ENCODE assay signal across 26 cellular contexts in genomic region chr10:103722632-103723031, GRCh38.
"Had no signal": no experiment of that assay in that cellular context is flagged by ENCODE, and none has a peak within 500 bp of the region (broad histone marks: within the 10 kb centered on the region; RNA-seq: fewer than 3 reads in every experiment).

No MANE protein-coding gene starts in this region.

- H3K79me2 ChIP-seq: parathyroid adenoma had no signal

- DNase-seq: naive thymus-derived CD4-positive, alpha-beta T cell; natural killer cell; occipital lobe; retina; sigmoid colon; small intestine; stimulated activated CD4-positive, alpha-beta T cell treated with anti-CD3 and anti-CD28 coated beads, Interleukin-15, amount 100 ng/mL, for 24 hours; stimulated activated CD4-positive, alpha-beta T cell treated with anti-CD3 and anti-CD28 coated beads, Interleukin-2, amount 100 ng/mL, for 24 hours; stimulated activated CD4-positive, alpha-beta T cell treated with anti-CD3 and anti-CD28 coated beads, Interleukin-2, amount 100 ng/mL, for 48 hours; stimulated activated CD4-positive, alpha-beta T cell treated with anti-CD3 and anti-CD28 coated beads, Interleukin-4, amount 100 ng/mL, for 24 hours; stimulated activated naive B cell treated with anti-CD40 and anti-IgM and Interleukin-4, amounts not matched to agents 10 μg/mL and 1 μg/mL and 100 μg/mL, for 72 hours; stimulated activated naive CD4-positive, alpha-beta T cell treated with Interleukin-2 at 50 U/mL for 16 hours; stomach; thyroid gland; trophoblast cell; upper lobe of left lung had no signal

- H3K36me3 ChIP-seq: neural progenitor cell, prostate gland, right lobe of liver, thyroid gland had no signal

- H3K9me3 ChIP-seq: prostate gland, right lobe of liver, sigmoid colon, stomach, thoracic aorta, thyroid gland, tibial nerve, upper lobe of left lung, vagina had no signal

- H3K4me1 ChIP-seq: prostate gland, right lobe of liver, thyroid gland had no signal

- ATAC-seq: naive thymus-derived CD4-positive, alpha-beta T cell; natural killer cell; right cardiac atrium; right lobe of liver; stimulated activated effector memory CD8-positive, alpha-beta T cell treated with anti-CD3 and anti-CD28 coated beads, Interleukin-12 subunit alpha, Interleukin-12 subunit beta, amount 100 ng/mL, for 72 hours; stimulated activated naive B cell treated with anti-CD40 and anti-IgM and Interleukin-4, amounts not matched to agents 10 μg/mL and 1 μg/mL and 100 μg/mL, for 72 hours had no signal

- H3K27me3 ChIP-seq: neural progenitor cell, right lobe of liver, sigmoid colon, stomach, thyroid gland, tibial nerve, upper lobe of left lung, vagina had no signal

- H3K9ac ChIP-seq: neural progenitor cell, parathyroid adenoma had no signal

- H2AFZ ChIP-seq: neural progenitor cell, parathyroid adenoma had no signal

- H3K27ac ChIP-seq: neural progenitor cell, parathyroid adenoma, prostate gland, right lobe of liver, sigmoid colon, stomach, thoracic aorta, thyroid gland, upper lobe of left lung, vagina had no signal

- H3K4me3 ChIP-seq: neural progenitor cell, prostate gland, right lobe of liver, sigmoid colon, stomach, thoracic aorta, thyroid gland, tibial nerve, upper lobe of left lung, vagina had no signal

- H3K4me2 ChIP-seq: neural progenitor cell had no signal

- FAIRE-seq: small intestine, urothelium cell line had no signal
